In the genomic region with DNA sequence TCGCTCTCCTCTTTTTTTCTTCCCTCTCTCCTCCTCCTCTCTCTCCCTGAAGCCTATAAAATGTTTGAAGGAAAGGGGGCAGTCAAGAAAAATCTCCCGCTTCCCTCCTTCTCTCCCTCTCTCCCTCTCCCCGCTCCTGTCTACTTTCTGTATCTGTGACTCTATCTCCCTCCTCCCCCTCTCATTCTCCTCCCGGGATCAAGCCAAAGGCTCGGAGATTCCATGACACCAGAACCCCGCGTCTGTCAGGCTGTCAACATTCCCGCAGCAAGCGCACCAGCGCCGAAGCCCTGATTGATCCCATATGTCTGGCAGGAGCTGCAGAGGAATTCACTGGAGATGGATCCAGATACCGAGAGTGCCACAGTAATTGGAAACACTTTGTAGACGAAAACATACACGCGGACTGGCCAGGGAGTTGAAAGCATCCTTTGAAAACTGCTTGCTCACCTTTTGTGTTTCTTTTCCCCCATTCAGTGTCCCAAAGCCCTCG, we compare ENCODE assay signal across 10 cellular contexts. TPM values are rescaled to one million over a fixed set of nuclear protein-coding genes. Genes with fewer than 3 reads are reported as not detected.
DNase-seq lines count a peak whose midpoint lies in the region; ATAC-seq, FAIRE-seq and TF ChIP-seq lines count a peak whose summit lies in the region.
"Had no signal": no experiment of that assay in that cellular context is flagged by ENCODE, and none has a peak within 500 bp of the region (broad histone marks: within the 10 kb centered on the region; RNA-seq: fewer than 3 reads in every experiment).

No MANE protein-coding gene starts in this region.

- peaks cover 9% of the 10 kb centered on the region for H3K27me3 Mint-ChIP-seq in HFFc6 (ENCODE audit: insufficient read depth)

- TF ChIP-seq CTCF in HFFc6 (IDR thresholded peaks at IDR 0.05): no peak
- no peak for TF ChIP-seq CTCF in keratinocyte (optimal IDR thresholded peaks at IDR 0.05 in 1 of 3, IDR thresholded peaks at IDR 0.05 in 1 of 3, conservative IDR thresholded peaks at IDR 0.05 in 1 of 3; ENCODE audit: extremely low read depth in 1 of 3, insufficient read depth in 2 of 3, low read length in 3 of 3)

- no peaks in the 10 kb centered on the region for H3K36me3 ChIP-seq in keratinocyte (ENCODE audit: control insufficient read depth in 2 of 2, extremely low read depth in 1 of 2, insufficient read depth in 2 of 2, low read length in 2 of 2)

- no peaks in the 10 kb centered on the region for H3K79me2 ChIP-seq in keratinocyte (ENCODE audit: control insufficient read depth, insufficient read depth, low read length)

- peaks cover 65% of the 10 kb centered on the region for H3K4me1 Mint-ChIP-seq in HFFc6 (ENCODE audit: low read depth)

- H3K36me3 Mint-ChIP-seq in HFFc6 (ENCODE audit: low read depth): no peaks in the 10 kb centered on the region

- no peaks in the 10 kb centered on the region for H4K20me1 ChIP-seq in keratinocyte (ENCODE audit: control insufficient read depth, extremely low read depth, insufficient read depth, low read length)

- H3K9me3 Mint-ChIP-seq in HFFc6: no peaks in the 10 kb centered on the region

- H3K27ac ChIP-seq in caudate nucleus (ENCODE audit: low read depth, low read length) (peak overlapping the region; percentile 9), keratinocyte (ENCODE audit: control insufficient read depth, insufficient read depth, low read length) (no peak overlapping the region), substantia nigra (ENCODE audit: low read depth, low read length, poor library complexity, severe bottlenecking) (peak overlapping the region; percentile 86)

- peak overlapping the region; percentile 93 for H3K4me3 Mint-ChIP-seq in HFFc6

- dilution Hi-C loops in keratinocyte (cut with MboI; ENCODE audit: extremely low pct_ligation_motif_present, low sequenced_read_pairs): no loop called here

- H3K9me1 ChIP-seq in keratinocyte (ENCODE audit: control insufficient read depth, extremely low read depth, insufficient read depth, low read length): no peaks in the 10 kb centered on the region

- H3K4me1 ChIP-seq in keratinocyte (ENCODE audit: control insufficient read depth, extremely low read depth, insufficient read depth, low read length): peaks cover 17% of the 10 kb centered on the region

- peak; percentile 68 for DNase-seq in HFFc6
- DNase-seq in caudate nucleus (lab: John Stamatoyannopoulos, UW): peak in 11 of 61 donors; percentile 1 to 57 (median 18)
- no peak for DNase-seq in keratinocyte (ENCODE audit: low read depth, low spot score)
- peak in 14 of 49 donors; percentile 3 to 53 (median 20) for DNase-seq in substantia nigra (lab: John Stamatoyannopoulos, UW)
- DNase-seq in HK-2 (ENCODE audit: unreplicated experiment): no peak
- DNase-seq in NCI-H1930 (lab: John Stamatoyannopoulos, UW): no peak
- DNase-seq: SHP77 had no signal

- ATAC-seq in HG02885 (IDR thresholded peaks at IDR 0.05; ENCODE audit: poor library complexity, unreplicated experiment) (no peak), HG02678 (IDR thresholded peaks at IDR 0.05; ENCODE audit: unreplicated experiment) (no peak)
- ATAC-seq: HCT116 had no signal

- peak overlapping the region; percentile 80 for H3K27ac Mint-ChIP-seq in HFFc6

- H3K27me3 ChIP-seq in keratinocyte (ENCODE audit: control insufficient read depth, extremely low read depth, insufficient read depth, low read length): peaks cover 25% of the 10 kb centered on the region

- H2AFZ ChIP-seq in keratinocyte (ENCODE audit: control insufficient read depth, low read length): peak overlapping the region; percentile 85

- peak overlapping the region; percentile 91 for H3K4me2 ChIP-seq in keratinocyte (ENCODE audit: control insufficient read depth, extremely low read depth, insufficient read depth, low read depth, low read length)

- H3K9me3 ChIP-seq in keratinocyte (ENCODE audit: control insufficient read depth, low read depth, low read length): no peaks in the 10 kb centered on the region

- peak overlapping the region; percentile 28 for H3K9ac ChIP-seq in keratinocyte (ENCODE audit: control insufficient read depth, extremely low read depth, insufficient read depth, low read length)

- H3K4me3 ChIP-seq in keratinocyte (ENCODE audit: control insufficient read depth in 2 of 3, extremely low read depth in 1 of 3, insufficient read depth in 2 of 3, low read depth in 1 of 3, low read length in 3 of 3): peak overlapping the region; percentile 41 to 67 (median 67)

- no peak for FAIRE-seq in keratinocyte (lab: Jason Lieb, UNC)

RNA-seq across cellular contexts. Expression of a gene that starts 0.3 kb away (rescaled TPM):
- 1 to 10 TPM; 4.0 to 6.8 (median 5.8) TPM for total RNA-seq in HFFc6 (2021; fragmentation: NEBNext Ultra II Directional; extraction: Animal tissue kit (Norgen Biotek cat#: 25700))
- 0.09 to 0.14 TPM (median 0.10 TPM) in 3 replicates for polyA plus RNA-seq in keratinocyte
- 0.04 TPM for polyA plus RNA-seq in keratinocyte (2011; ENCODE audit: low read depth)
- 0.08 and 0.11 TPM in 2 replicates for polyA plus RNA-seq in keratinocyte (2011; cell fraction: cytosol; rRNA removed)
- polyA plus RNA-seq in keratinocyte (2011; cell fraction: nucleus; rRNA removed): 0.69 and 0.85 TPM in 2 replicates
- 0.05 and 0.23 TPM in 2 replicates for polyA plus RNA-seq in keratinocyte (2012; ENCODE audit: low replicate concordance)
- 0.30 to 0.58 TPM (median 0.53 TPM) in 3 replicates for polyA minus RNA-seq in keratinocyte
- polyA minus RNA-seq in keratinocyte (2011; cell fraction: cytosol; rRNA and poly(A)+ RNA removed): not detected
- 2.1 and 4.7 TPM in 2 replicates for polyA minus RNA-seq in keratinocyte (2011; cell fraction: nucleus; rRNA and poly(A)+ RNA removed)
